ENCODE assay signal across 3 cellular contexts in genomic region chr12:108172033-108172432, GRCh38.
TF ChIP-seq lines count a peak whose summit lies in the region.

No MANE protein-coding gene starts in this region.

TF ChIP-seq in HepG2, 621 proteins besides CTCF, POLR2A, EP300 and RAD21:
- TF ChIP-seq SOX5 (CRISPR knock-in tag; IDR thresholded peaks at IDR 0.05; ENCODE audit: borderline replicate concordance) (no peak), SIX1 (CRISPR knock-in tag; IDR thresholded peaks at IDR 0.05; ENCODE audit: borderline replicate concordance) (no peak), ZNF768 (CRISPR knock-in tag; IDR thresholded peaks at IDR 0.05) (peak; percentile 66; the same call in 1 of the 2 replicates)

TF ChIP-seq in WTC11, 78 proteins besides CTCF, POLR2A, EP300 and RAD21:
- TF ChIP-seq ETV6 (CRISPR knock-in tag; IDR thresholded peaks at IDR 0.05), result no peak
- peak; percentile 57; the same call in 1 of the 2 replicates for TF ChIP-seq GTF2I (CRISPR knock-in tag; conservative IDR thresholded peaks at IDR 0.05)
TF ChIP-seq in WTC11: peak in this region for 1.

TF ChIP-seq in H1, 55 proteins besides CTCF, POLR2A, EP300 and RAD21:
- TF ChIP-seq HDAC2 (IDR thresholded peaks at IDR 0.05; ENCODE audit: borderline replicate concordance in 1 of 2, low read depth in 2 of 2, low read length in 2 of 2) (peak in 1 of 2 experiments; percentile 33; a peak in 1 of 4 replicates), HDAC6 (IDR thresholded peaks at IDR 0.05; ENCODE audit: low read depth, low read length) (no peak), ZNF274 (IDR thresholded peaks at IDR 0.05; ENCODE audit: borderline replicate concordance, extremely low read depth, low read length) (no peak), SIRT6 (IDR thresholded peaks at IDR 0.05; ENCODE audit: low read length) (no peak), KDM4A (IDR thresholded peaks at IDR 0.05; ENCODE audit: low read depth, low read length, severe bottlenecking) (no peak), NANOG (IDR thresholded peaks at IDR 0.05; ENCODE audit: insufficient read depth, low read depth, low read length, poor library complexity, severe bottlenecking) (no peak), KDM1A (IDR thresholded peaks at IDR 0.05; ENCODE audit: borderline replicate concordance, low read length) (peak; percentile 97), ASH2L (IDR thresholded peaks at IDR 0.05; ENCODE audit: low read length) (no peak), NRF1 (IDR thresholded peaks at IDR 0.05; ENCODE audit: low read depth, low read length) (no peak), SP2 (IDR thresholded peaks at IDR 0.05; ENCODE audit: low read length) (no peak)
TF ChIP-seq in H1: peak in this region for 2.
